8 cellular contexts compared by ENCODE assay signal in the genomic region with DNA sequence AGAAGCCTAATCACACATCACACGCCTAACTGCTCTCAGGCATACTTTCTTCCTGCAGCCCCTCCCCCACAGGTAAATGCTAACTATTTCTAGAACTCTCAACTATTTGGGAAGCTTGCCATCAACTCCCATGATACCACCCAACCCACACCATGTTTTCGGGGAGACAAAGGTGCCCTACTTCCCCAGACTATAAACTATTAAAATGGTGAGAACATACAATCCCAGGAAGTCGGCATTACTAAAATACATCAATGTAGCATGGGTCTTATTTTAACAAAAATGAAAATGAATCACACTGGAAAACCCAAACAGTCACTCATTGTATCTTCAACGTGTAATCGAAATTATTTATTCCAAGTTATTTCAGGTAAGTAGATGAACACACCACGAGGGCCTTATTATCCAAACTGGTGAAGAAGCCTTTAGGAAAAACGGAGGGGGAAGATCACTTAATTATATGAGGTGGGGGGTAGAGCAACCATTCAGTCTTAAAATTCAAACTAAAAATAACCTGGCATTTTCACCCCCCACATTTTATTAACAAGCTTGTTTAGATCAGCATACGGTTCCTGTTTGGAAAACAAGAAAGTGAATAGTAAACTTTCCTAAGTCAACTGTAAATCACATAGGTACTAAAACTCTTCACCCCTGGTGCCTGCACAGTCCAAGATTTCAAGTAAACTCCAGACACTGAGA. TPM values are rescaled to one million over a fixed set of nuclear protein-coding genes. Genes with fewer than 3 reads are reported as not detected.
DNase-seq lines count a peak whose midpoint lies in the region; ATAC-seq, FAIRE-seq and TF ChIP-seq lines count a peak whose summit lies in the region.

No MANE protein-coding gene starts in this region.

- H3K27ac Mint-ChIP-seq in activated CD8-positive, alpha-beta T cell treated with anti-CD3 and anti-CD28 coated beads for 36 hours, result peak overlapping the region; percentile 99

- no peak overlapping the region for H4K12ac ChIP-seq in trophoblast cell (ENCODE audit: low read depth, low read length)

- no peak overlapping the region for H2AFZ ChIP-seq in KMS-11 (ENCODE audit: low read depth)
- H2AFZ ChIP-seq in trophoblast cell (ENCODE audit: insufficient read depth, low read length, poor library complexity), result no peak overlapping the region

- peaks cover 35% of the 10 kb centered on the region for H3K36me3 Mint-ChIP-seq in activated CD8-positive, alpha-beta T cell treated with anti-CD3 and anti-CD28 coated beads for 36 hours (ENCODE audit: low read depth)

- H3K4me3 ChIP-seq in KMS-11 (IDR thresholded peaks at IDR 0.05; ENCODE audit: insufficient read depth, low read depth, low read length) (peak overlapping the region; percentile 97), trophoblast cell (ENCODE audit: low read depth, low read length) (peak overlapping the region; percentile 63)

- POLR2A ChIA-PET in activated CD8-positive, alpha-beta T cell treated with anti-CD3 and anti-CD28 coated beads for 36 hours (lab: Charles Lee), result interaction anchor here (0.6 to 6.5 kb wide), 15 partner anchors 11 to 232 kb away, joined by 3 to 111 read pairs (median 5); no protein-coding TSS in a partner anchor

- H4K20me1 ChIP-seq in KMS-11 (ENCODE audit: insufficient read depth), result peaks cover 20% of the 10 kb centered on the region

- H3K27me3 Mint-ChIP-seq in activated CD8-positive, alpha-beta T cell treated with anti-CD3 and anti-CD28 coated beads for 36 hours, result no peaks in the 10 kb centered on the region

- intact Hi-C loops in activated CD8-positive, alpha-beta T cell treated with anti-CD3 and anti-CD28 coated beads for 36 hours (cut with micrococcal nuclease), result loop anchor here (2.0 to 5.0 kb wide), 2 partner anchors 138 to 225 kb away; no protein-coding TSS in a partner anchor

- peak overlapping the region; percentile 70 for H2BK12ac ChIP-seq in trophoblast cell (ENCODE audit: low read length)

- H3K4me1 Mint-ChIP-seq in activated CD8-positive, alpha-beta T cell treated with anti-CD3 and anti-CD28 coated beads for 36 hours (ENCODE audit: low read depth), result peaks cover 53% of the 10 kb centered on the region

- peak overlapping the region; percentile 99 for H3K9ac ChIP-seq in KMS-11
- H3K9ac ChIP-seq in trophoblast cell (ENCODE audit: low read length), result no peak overlapping the region

- no peak overlapping the region for H3K14ac ChIP-seq in trophoblast cell (ENCODE audit: low read length)

- no peak for FAIRE-seq in D721Med (lab: Jason Lieb, UNC)

- H3K36me3 ChIP-seq in KMS-11 (ENCODE audit: insufficient read depth) (no peaks in the 10 kb centered on the region), trophoblast cell (ENCODE audit: control insufficient read depth in 1 of 2, insufficient read depth in 2 of 2, low read length in 2 of 2) (no peaks in the 10 kb centered on the region)

- H3K9me3 ChIP-seq in trophoblast cell (ENCODE audit: insufficient read depth, low read depth, low read length), result no peaks in the 10 kb centered on the region

- H2AK5ac ChIP-seq in trophoblast cell (ENCODE audit: low read length), result no peak overlapping the region

- no peak overlapping the region for H3K18ac ChIP-seq in trophoblast cell (ENCODE audit: low read length)

- no peak for TF ChIP-seq CTCF in KMS-11 (conservative IDR thresholded peaks at IDR 0.05; ENCODE audit: low read depth, low read length)
- TF ChIP-seq CTCF in activated CD8-positive, alpha-beta T cell treated with anti-CD3 and anti-CD28 coated beads for 36 hours (IDR thresholded peaks at IDR 0.05), result no peak
- no peak for TF ChIP-seq CTCF in D721Med (IDR thresholded peaks at IDR 0.05; ENCODE audit: insufficient read depth, missing control alignments)

- DNase-seq in DMS114 treated with DMSO at 0.1 percent for 48 hours (lab: John Stamatoyannopoulos, UW; ENCODE audit: unreplicated experiment) (peak; percentile 52), fibroblast of the conjunctiva (ENCODE audit: low read depth) (peak; percentile 33), trophoblast cell (peak in 1 of 2 donors; percentile 45), D721Med (ENCODE audit: insufficient read length, low spot score) (no peak), NCI-H2227 treated with DMSO at 0.1 percent for 48 hours (lab: John Stamatoyannopoulos, UW) (no peak)
- DNase-seq in activated CD8-positive, alpha-beta T cell treated with anti-CD3 and anti-CD28 coated beads for 36 hours, result peak; percentile 37

- H3K4me1 ChIP-seq in KMS-11 (ENCODE audit: low read depth, poor library complexity, severe bottlenecking) (peaks cover 59% of the 10 kb centered on the region), trophoblast cell (ENCODE audit: control insufficient read depth in 1 of 2, insufficient read depth in 2 of 2, low read length in 2 of 2) (peaks cover 0 to 3% of the 10 kb centered on the region in 2 experiments)

- WGBS in trophoblast cell (ENCODE audit: extremely low coverage, insufficient coverage, insufficient read length), result no CpG with 5 or more reads among the region's 8 CpGs

- peaks cover 3% of the 10 kb centered on the region for H3K9me3 Mint-ChIP-seq in activated CD8-positive, alpha-beta T cell treated with anti-CD3 and anti-CD28 coated beads for 36 hours

- H3K4me3 Mint-ChIP-seq in activated CD8-positive, alpha-beta T cell treated with anti-CD3 and anti-CD28 coated beads for 36 hours, result peak overlapping the region; percentile 92

- H3K79me2 ChIP-seq in KMS-11 (ENCODE audit: insufficient read depth, low read depth) (peaks cover 68% of the 10 kb centered on the region), trophoblast cell (ENCODE audit: control insufficient read depth, insufficient read depth, low read length, poor library complexity) (peaks cover 23% of the 10 kb centered on the region)

- peak overlapping the region; percentile 99 for H3K27ac ChIP-seq in KMS-11
- H3K27ac ChIP-seq in trophoblast cell (ENCODE audit: low read depth, low read length), result peak overlapping the region; percentile 67

- no peak overlapping the region for H2BK120ac ChIP-seq in trophoblast cell (ENCODE audit: insufficient read depth, low read length, poor library complexity)

- CTCF ChIA-PET in activated CD8-positive, alpha-beta T cell treated with anti-CD3 and anti-CD28 coated beads for 36 hours (lab: Charles Lee), result interaction anchor here (0.6 to 1.7 kb wide), 5 partner anchors 15 to 145 kb away, joined by 3 to 4 read pairs (median 4); no protein-coding TSS in a partner anchor

- H2BK5ac ChIP-seq in trophoblast cell (ENCODE audit: low read depth, low read length, poor library complexity), result peak overlapping the region; percentile 67

- no peak overlapping the region for H4K91ac ChIP-seq in trophoblast cell (ENCODE audit: low read depth, low read length)

- H3K79me1 ChIP-seq in trophoblast cell (ENCODE audit: low read length), result peaks cover 18% of the 10 kb centered on the region

- H3K4me2 ChIP-seq in KMS-11 (peak overlapping the region; percentile 84), trophoblast cell (ENCODE audit: low read length) (peak overlapping the region; percentile 91)

- H3K27me3 ChIP-seq in KMS-11 (ENCODE audit: insufficient read depth, low read depth) (no peaks in the 10 kb centered on the region), trophoblast cell (ENCODE audit: insufficient read depth, low read length) (no peaks in the 10 kb centered on the region)

- H3K23ac ChIP-seq in trophoblast cell (ENCODE audit: low read length), result no peak overlapping the region

- peak overlapping the region; percentile 98 for H3K4ac ChIP-seq in trophoblast cell (ENCODE audit: low read depth, low read length)

- no peak for ATAC-seq in activated CD8-positive, alpha-beta T cell treated with anti-CD3 and anti-CD28 coated beads for 36 hours
- no peak for ATAC-seq in HG03159 (IDR thresholded peaks at IDR 0.05; ENCODE audit: unreplicated experiment)

- peak overlapping the region; percentile 42 for H4K8ac ChIP-seq in trophoblast cell (ENCODE audit: low read depth, low read length)

RNA-seq across cellular contexts. Expression of a gene that starts 1.9 kb away (rescaled TPM):
- 100 to 1,000 TPM; 153 to 158 TPM for total RNA-seq in activated CD8-positive, alpha-beta T cell treated with anti-CD3 and anti-CD28 coated beads for 36 hours
- 50.0 and 57.9 TPM in 2 replicates for polyA plus RNA-seq in trophoblast cell (2013)

Comparison
In these comparisons a context has a peak if more than half of its experiments do, and no peak if none do; other contexts are left out.
1. DNase-seq: peak in DMS114 treated with DMSO at 0.1 percent for 48 hours (single experiment), activated CD8-positive, alpha-beta T cell treated with anti-CD3 and anti-CD28 coated beads for 36 hours (single experiment) and fibroblast of the conjunctiva (single experiment); none in D721Med (single experiment) and NCI-H2227 treated with DMSO at 0.1 percent for 48 hours (single experiment).